In the genomic region with DNA sequence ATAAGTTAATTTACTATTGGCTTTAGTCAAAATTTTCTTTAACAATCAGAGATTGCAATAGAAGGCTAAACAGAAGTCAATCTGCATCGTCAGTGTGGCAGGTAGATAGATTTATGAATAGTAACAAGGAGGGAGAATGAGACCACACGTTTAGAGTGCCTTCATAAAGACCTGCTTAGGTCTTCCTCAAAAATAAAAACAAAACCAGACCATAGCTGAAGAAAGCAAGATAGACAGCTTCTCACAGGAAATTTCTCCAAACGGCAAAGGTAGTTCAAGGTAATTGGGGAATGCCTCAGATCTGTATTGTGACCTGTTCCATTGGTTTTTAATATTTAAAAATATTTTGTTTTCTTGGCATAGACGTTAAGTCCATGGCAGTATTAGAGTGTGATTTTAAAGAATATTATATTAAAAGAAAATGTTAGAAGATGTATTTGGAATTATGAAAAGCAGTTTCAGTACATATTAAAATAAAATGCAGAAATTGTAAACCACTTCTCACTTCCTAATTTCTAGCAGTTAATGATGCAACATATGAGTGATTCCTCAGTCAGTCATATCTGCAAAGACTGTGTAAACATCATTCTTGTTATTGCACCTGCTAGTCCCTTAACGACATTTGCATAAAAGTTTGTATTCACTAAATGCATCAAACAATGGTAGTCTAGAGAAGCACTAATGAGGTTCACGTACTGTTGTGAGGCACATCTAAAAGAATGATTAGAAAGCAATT, we compare ENCODE assay signal across 9 cellular contexts.
DNase-seq lines count a peak whose midpoint lies in the region; ATAC-seq and TF ChIP-seq lines count a peak whose summit lies in the region.
"Had no signal": no experiment of that assay in that cellular context is flagged by ENCODE, and none has a peak within 500 bp of the region (broad histone marks: within the 10 kb centered on the region; RNA-seq: fewer than 3 reads in every experiment).

No MANE protein-coding gene starts in this region.

- H3K4me3 ChIP-seq in colonic mucosa (no peak overlapping the region), transverse colon (no peak overlapping the region)

- intact Hi-C loops in colonic mucosa (cut with DNase I) = no loop called here
- intact Hi-C loops in transverse colon (cut with DNase I; ENCODE audit: low total_unique reads) = no loop called here

- H3K9me3 Mint-ChIP-seq in memory B cell = no peaks in the 10 kb centered on the region

- TF ChIP-seq EP300 in transverse colon (IDR thresholded peaks at IDR 0.05; ENCODE audit: low read depth) = no peak

- H3K27ac ChIP-seq in colonic mucosa (no peak overlapping the region), transverse colon (no peak overlapping the region)

- no peak for TF ChIP-seq CTCF in colonic mucosa (IDR thresholded peaks at IDR 0.05)
- TF ChIP-seq CTCF in transverse colon (IDR thresholded peaks at IDR 0.05) = no peak

- H3K27me3 ChIP-seq in colonic mucosa (no peaks in the 10 kb centered on the region), transverse colon (no peaks in the 10 kb centered on the region)

- H3K4me1 ChIP-seq in colonic mucosa (no peaks in the 10 kb centered on the region), transverse colon (peaks cover 0 to 14% (median 0%) of the 10 kb centered on the region in 4 donors)

- DNase-seq in memory B cell (ENCODE audit: low spot score in 2 of 2) (peak in 1 of 2 donors; percentile 51), colonic mucosa (no peak), NCI-H510A treated with DMSO at 0.1 percent for 48 hours (lab: John Stamatoyannopoulos, UW) (no peak), transverse colon (no peak), NCI-H69 (lab: John Stamatoyannopoulos, UW) (no peak)
- DNase-seq: RPMI8226 had no signal

- peak overlapping the region; percentile 92 for H3K27ac Mint-ChIP-seq in memory B cell

- TF ChIP-seq POLR2A in transverse colon (IDR thresholded peaks at IDR 0.05) = no peak

- in situ Hi-C loops in transverse colon (cut with MboI; ENCODE audit: low pct_ligation_motif_present in 1 of 4, low pct_unique_long_range_greater_than_20kb in 1 of 4, low sequenced_read_pairs in 3 of 4) = no loop called here

- peaks cover 26% of the 10 kb centered on the region for H3K4me1 Mint-ChIP-seq in memory B cell

- WGBS in transverse colon (ENCODE audit: low coverage in 1 of 2), 2 donors = 37 to 47% methylated on average over 6 of the region's 6 CpGs

- H3K4me3 Mint-ChIP-seq in memory B cell = peak overlapping the region; percentile 4

- no peaks in the 10 kb centered on the region for H3K9me3 ChIP-seq in colonic mucosa
- H3K9me3 ChIP-seq in transverse colon = no peaks in the 10 kb centered on the region

- ATAC-seq in GM18907 (IDR thresholded peaks at IDR 0.05; ENCODE audit: unreplicated experiment) (peak; percentile 91), HG02678 (IDR thresholded peaks at IDR 0.05; ENCODE audit: unreplicated experiment) (peak; percentile 86), HG03575 (IDR thresholded peaks at IDR 0.05; ENCODE audit: extremely low read depth, insufficient number of reproducible peaks, low FRiP score, unreplicated experiment) (peak; percentile 86), memory B cell (ENCODE audit: low read depth) (peak; percentile 96)

- H3K36me3 ChIP-seq in colonic mucosa (no peaks in the 10 kb centered on the region), transverse colon (no peaks in the 10 kb centered on the region)

- H3K27me3 Mint-ChIP-seq in memory B cell = no peaks in the 10 kb centered on the region

- peaks cover 1% of the 10 kb centered on the region for H3K36me3 Mint-ChIP-seq in memory B cell

- H3K9ac ChIP-seq in colonic mucosa (ENCODE audit: low read depth in 2 of 2, low read length in 2 of 2) = no peak overlapping the region
